ENCODE assay signal across 2 cellular contexts in the genomic region with DNA sequence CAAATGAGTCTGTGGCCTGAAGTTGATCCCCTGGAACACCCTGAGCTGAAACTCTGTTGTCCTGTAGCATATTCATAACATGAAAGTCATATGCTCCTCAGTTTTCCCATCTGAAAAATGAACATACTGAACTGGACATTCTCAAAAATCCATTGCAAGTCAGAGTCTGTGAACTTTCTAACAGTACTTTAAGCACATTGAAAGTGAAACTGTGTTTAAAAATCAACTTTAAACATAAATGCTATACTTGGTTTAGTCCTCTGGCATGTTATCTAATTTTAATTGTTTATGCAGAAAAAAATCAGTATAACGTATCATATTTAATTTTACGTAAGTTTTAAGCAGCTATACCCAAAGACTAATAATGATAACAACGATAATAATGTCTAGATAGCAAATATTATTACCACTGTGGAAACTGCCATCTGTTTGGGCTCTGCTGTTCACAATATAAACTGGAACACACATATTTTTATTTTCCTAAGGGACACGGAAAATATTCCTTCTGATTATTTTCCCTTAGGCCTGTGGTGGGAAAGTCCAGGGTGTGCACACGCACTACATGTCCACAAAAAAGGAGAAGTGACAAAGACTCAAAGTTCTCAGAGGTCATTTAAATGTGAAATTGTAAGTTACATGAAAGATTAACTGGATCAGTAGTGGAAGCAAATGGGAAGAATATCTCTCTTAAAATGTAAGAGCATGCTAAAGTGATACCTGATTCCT.
TF ChIP-seq lines count a peak whose summit lies in the region.

No MANE protein-coding gene starts in this region.

TF ChIP-seq in SK-N-SH, 30 proteins besides CTCF, POLR2A, EP300 and RAD21:
- TF ChIP-seq FOXJ3 (CRISPR knock-in tag; IDR thresholded peaks at IDR 0.05): no peak
- TF ChIP-seq ELF1 (IDR thresholded peaks at IDR 0.05): no peak
- TF ChIP-seq, protein P1, sequence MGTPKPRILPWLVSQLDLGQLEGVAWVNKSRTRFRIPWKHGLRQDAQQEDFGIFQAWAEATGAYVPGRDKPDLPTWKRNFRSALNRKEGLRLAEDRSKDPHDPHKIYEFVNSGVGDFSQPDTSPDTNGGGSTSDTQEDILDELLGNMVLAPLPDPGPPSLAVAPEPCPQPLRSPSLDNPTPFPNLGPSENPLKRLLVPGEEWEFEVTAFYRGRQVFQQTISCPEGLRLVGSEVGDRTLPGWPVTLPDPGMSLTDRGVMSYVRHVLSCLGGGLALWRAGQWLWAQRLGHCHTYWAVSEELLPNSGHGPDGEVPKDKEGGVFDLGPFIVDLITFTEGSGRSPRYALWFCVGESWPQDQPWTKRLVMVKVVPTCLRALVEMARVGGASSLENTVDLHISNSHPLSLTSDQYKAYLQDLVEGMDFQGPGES (IDR thresholded peaks at IDR 0.05; ENCODE audit: low read depth, low read length): no peak
- TF ChIP-seq TAF1 (IDR thresholded peaks at IDR 0.05; ENCODE audit: borderline replicate concordance, low read depth, low read length): no peak
- no peak for TF ChIP-seq YY1 (IDR thresholded peaks at IDR 0.05; ENCODE audit: low read depth)
- no peak for TF ChIP-seq RXRA (IDR thresholded peaks at IDR 0.05; ENCODE audit: borderline replicate concordance, low read depth)
- no peak for TF ChIP-seq CHD2 (IDR thresholded peaks at IDR 0.05; ENCODE audit: low read length, partially characterized antibody)
- TF ChIP-seq GABPA (IDR thresholded peaks at IDR 0.05; ENCODE audit: low read depth): no peak
- TF ChIP-seq, protein P2, sequence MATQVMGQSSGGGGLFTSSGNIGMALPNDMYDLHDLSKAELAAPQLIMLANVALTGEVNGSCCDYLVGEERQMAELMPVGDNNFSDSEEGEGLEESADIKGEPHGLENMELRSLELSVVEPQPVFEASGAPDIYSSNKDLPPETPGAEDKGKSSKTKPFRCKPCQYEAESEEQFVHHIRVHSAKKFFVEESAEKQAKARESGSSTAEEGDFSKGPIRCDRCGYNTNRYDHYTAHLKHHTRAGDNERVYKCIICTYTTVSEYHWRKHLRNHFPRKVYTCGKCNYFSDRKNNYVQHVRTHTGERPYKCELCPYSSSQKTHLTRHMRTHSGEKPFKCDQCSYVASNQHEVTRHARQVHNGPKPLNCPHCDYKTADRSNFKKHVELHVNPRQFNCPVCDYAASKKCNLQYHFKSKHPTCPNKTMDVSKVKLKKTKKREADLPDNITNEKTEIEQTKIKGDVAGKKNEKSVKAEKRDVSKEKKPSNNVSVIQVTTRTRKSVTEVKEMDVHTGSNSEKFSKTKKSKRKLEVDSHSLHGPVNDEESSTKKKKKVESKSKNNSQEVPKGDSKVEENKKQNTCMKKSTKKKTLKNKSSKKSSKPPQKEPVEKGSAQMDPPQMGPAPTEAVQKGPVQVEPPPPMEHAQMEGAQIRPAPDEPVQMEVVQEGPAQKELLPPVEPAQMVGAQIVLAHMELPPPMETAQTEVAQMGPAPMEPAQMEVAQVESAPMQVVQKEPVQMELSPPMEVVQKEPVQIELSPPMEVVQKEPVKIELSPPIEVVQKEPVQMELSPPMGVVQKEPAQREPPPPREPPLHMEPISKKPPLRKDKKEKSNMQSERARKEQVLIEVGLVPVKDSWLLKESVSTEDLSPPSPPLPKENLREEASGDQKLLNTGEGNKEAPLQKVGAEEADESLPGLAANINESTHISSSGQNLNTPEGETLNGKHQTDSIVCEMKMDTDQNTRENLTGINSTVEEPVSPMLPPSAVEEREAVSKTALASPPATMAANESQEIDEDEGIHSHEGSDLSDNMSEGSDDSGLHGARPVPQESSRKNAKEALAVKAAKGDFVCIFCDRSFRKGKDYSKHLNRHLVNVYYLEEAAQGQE (IDR thresholded peaks at IDR 0.05; ENCODE audit: low read depth, low read length): no peak
- TF ChIP-seq, protein P3, sequence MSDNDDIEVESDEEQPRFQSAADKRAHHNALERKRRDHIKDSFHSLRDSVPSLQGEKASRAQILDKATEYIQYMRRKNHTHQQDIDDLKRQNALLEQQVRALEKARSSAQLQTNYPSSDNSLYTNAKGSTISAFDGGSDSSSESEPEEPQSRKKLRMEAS (IDR thresholded peaks at IDR 0.05; ENCODE audit: low read depth): no peak
- TF ChIP-seq, protein P4, sequence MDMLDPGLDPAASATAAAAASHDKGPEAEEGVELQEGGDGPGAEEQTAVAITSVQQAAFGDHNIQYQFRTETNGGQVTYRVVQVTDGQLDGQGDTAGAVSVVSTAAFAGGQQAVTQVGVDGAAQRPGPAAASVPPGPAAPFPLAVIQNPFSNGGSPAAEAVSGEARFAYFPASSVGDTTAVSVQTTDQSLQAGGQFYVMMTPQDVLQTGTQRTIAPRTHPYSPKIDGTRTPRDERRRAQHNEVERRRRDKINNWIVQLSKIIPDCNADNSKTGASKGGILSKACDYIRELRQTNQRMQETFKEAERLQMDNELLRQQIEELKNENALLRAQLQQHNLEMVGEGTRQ (IDR thresholded peaks at IDR 0.05; ENCODE audit: borderline replicate concordance, low read depth, low read length): no peak
- no peak for TF ChIP-seq FOSL2 (IDR thresholded peaks at IDR 0.05; ENCODE audit: borderline replicate concordance, low read depth)
- no peak for TF ChIP-seq JUND (IDR thresholded peaks at IDR 0.05)
- TF ChIP-seq, protein P5, sequence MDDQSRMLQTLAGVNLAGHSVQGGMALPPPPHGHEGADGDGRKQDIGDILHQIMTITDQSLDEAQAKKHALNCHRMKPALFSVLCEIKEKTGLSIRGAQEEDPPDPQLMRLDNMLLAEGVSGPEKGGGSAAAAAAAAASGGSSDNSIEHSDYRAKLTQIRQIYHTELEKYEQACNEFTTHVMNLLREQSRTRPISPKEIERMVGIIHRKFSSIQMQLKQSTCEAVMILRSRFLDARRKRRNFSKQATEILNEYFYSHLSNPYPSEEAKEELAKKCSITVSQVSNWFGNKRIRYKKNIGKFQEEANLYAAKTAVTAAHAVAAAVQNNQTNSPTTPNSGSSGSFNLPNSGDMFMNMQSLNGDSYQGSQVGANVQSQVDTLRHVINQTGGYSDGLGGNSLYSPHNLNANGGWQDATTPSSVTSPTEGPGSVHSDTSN (IDR thresholded peaks at IDR 0.05): no peak
- TF ChIP-seq, protein P6, sequence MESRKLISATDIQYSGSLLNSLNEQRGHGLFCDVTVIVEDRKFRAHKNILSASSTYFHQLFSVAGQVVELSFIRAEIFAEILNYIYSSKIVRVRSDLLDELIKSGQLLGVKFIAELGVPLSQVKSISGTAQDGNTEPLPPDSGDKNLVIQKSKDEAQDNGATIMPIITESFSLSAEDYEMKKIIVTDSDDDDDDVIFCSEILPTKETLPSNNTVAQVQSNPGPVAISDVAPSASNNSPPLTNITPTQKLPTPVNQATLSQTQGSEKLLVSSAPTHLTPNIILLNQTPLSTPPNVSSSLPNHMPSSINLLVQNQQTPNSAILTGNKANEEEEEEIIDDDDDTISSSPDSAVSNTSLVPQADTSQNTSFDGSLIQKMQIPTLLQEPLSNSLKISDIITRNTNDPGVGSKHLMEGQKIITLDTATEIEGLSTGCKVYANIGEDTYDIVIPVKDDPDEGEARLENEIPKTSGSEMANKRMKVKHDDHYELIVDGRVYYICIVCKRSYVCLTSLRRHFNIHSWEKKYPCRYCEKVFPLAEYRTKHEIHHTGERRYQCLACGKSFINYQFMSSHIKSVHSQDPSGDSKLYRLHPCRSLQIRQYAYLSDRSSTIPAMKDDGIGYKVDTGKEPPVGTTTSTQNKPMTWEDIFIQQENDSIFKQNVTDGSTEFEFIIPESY (IDR thresholded peaks at IDR 0.05; ENCODE audit: borderline replicate concordance, low read depth): no peak
- TF ChIP-seq RFX5 (IDR thresholded peaks at IDR 0.05; ENCODE audit: low read length): no peak
TF ChIP-seq in SK-N-SH: peak in this region for 0.

TF ChIP-seq in SK-N-SH treated with all-trans-retinoic acid at 6 μM for 48 hours, 23 proteins besides CTCF, POLR2A, EP300 and RAD21:
- TF ChIP-seq, protein P7, sequence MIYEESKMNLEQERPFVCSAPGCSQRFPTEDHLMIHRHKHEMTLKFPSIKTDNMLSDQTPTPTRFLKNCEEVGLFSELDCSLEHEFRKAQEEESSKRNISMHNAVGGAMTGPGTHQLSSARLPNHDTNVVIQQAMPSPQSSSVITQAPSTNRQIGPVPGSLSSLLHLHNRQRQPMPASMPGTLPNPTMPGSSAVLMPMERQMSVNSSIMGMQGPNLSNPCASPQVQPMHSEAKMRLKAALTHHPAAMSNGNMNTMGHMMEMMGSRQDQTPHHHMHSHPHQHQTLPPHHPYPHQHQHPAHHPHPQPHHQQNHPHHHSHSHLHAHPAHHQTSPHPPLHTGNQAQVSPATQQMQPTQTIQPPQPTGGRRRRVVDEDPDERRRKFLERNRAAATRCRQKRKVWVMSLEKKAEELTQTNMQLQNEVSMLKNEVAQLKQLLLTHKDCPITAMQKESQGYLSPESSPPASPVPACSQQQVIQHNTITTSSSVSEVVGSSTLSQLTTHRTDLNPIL (CRISPR knock-in tag; IDR thresholded peaks at IDR 0.05; ENCODE audit: low read depth): no peak
- TF ChIP-seq, protein P8, sequence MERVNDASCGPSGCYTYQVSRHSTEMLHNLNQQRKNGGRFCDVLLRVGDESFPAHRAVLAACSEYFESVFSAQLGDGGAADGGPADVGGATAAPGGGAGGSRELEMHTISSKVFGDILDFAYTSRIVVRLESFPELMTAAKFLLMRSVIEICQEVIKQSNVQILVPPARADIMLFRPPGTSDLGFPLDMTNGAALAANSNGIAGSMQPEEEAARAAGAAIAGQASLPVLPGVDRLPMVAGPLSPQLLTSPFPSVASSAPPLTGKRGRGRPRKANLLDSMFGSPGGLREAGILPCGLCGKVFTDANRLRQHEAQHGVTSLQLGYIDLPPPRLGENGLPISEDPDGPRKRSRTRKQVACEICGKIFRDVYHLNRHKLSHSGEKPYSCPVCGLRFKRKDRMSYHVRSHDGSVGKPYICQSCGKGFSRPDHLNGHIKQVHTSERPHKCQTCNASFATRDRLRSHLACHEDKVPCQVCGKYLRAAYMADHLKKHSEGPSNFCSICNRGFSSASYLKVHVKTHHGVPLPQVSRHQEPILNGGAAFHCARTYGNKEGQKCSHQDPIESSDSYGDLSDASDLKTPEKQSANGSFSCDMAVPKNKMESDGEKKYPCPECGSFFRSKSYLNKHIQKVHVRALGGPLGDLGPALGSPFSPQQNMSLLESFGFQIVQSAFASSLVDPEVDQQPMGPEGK (CRISPR knock-in tag; IDR thresholded peaks at IDR 0.05; ENCODE audit: borderline replicate concordance): no peak
- TF ChIP-seq TOX (CRISPR knock-in tag; IDR thresholded peaks at IDR 0.05; ENCODE audit: borderline replicate concordance) (no peak), ESRRG (CRISPR knock-in tag; IDR thresholded peaks at IDR 0.05) (no peak), ZNF70 (CRISPR knock-in tag; IDR thresholded peaks at IDR 0.05) (no peak), ISL1 (CRISPR knock-in tag; IDR thresholded peaks at IDR 0.05) (no peak), PPARA (CRISPR knock-in tag; IDR thresholded peaks at IDR 0.05; ENCODE audit: borderline replicate concordance) (no peak), ZC3H10 (CRISPR knock-in tag; IDR thresholded peaks at IDR 0.05) (no peak), CSDC2 (CRISPR knock-in tag; IDR thresholded peaks at IDR 0.05) (no peak), GLIS3 (CRISPR knock-in tag; IDR thresholded peaks at IDR 0.05) (no peak), SNAI2 (CRISPR knock-in tag; IDR thresholded peaks at IDR 0.05) (no peak)
- TF ChIP-seq, protein P9, sequence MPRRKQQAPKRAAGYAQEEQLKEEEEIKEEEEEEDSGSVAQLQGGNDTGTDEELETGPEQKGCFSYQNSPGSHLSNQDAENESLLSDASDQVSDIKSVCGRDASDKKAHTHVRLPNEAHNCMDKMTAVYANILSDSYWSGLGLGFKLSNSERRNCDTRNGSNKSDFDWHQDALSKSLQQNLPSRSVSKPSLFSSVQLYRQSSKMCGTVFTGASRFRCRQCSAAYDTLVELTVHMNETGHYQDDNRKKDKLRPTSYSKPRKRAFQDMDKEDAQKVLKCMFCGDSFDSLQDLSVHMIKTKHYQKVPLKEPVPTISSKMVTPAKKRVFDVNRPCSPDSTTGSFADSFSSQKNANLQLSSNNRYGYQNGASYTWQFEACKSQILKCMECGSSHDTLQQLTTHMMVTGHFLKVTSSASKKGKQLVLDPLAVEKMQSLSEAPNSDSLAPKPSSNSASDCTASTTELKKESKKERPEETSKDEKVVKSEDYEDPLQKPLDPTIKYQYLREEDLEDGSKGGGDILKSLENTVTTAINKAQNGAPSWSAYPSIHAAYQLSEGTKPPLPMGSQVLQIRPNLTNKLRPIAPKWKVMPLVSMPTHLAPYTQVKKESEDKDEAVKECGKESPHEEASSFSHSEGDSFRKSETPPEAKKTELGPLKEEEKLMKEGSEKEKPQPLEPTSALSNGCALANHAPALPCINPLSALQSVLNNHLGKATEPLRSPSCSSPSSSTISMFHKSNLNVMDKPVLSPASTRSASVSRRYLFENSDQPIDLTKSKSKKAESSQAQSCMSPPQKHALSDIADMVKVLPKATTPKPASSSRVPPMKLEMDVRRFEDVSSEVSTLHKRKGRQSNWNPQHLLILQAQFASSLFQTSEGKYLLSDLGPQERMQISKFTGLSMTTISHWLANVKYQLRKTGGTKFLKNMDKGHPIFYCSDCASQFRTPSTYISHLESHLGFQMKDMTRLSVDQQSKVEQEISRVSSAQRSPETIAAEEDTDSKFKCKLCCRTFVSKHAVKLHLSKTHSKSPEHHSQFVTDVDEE (CRISPR knock-in tag; IDR thresholded peaks at IDR 0.05): no peak
TF ChIP-seq in SK-N-SH treated with all-trans-retinoic acid at 6 μM for 48 hours: peak in this region for 0.
